ENCODE assay signal across 21 cellular contexts in genomic region chr5:66134407-66134843, GRCh38. TPM values are rescaled to one million over a fixed set of nuclear protein-coding genes. Genes with fewer than 3 reads are reported as not detected.
DNase-seq lines count a peak whose midpoint lies in the region; ATAC-seq, FAIRE-seq and TF ChIP-seq lines count a peak whose summit lies in the region.
"Had no signal": no experiment of that assay in that cellular context is flagged by ENCODE, and none has a peak within 500 bp of the region (broad histone marks: within the 10 kb centered on the region; RNA-seq: fewer than 3 reads in every experiment).

No MANE protein-coding gene starts in this region.

- no peak for FAIRE-seq in pancreas (lab: Jason Lieb, UNC)
- FAIRE-seq: D721Med, G401.6 had no signal

- CTCF ChIA-PET in CD4-positive, alpha-beta T cell (lab: Charles Lee) = no interaction called here

- H3K36me3 ChIP-seq in heart right ventricle (no peaks in the 10 kb centered on the region), pancreas (no peaks in the 10 kb centered on the region), adrenal gland (replicated peaks in 1 of 2) (no peaks in the 10 kb centered on the region)
- H3K36me3 ChIP-seq: BLaER1, SJSA1 had no signal

- no peak overlapping the region for H3K4me3 Mint-ChIP-seq in CD4-positive, alpha-beta T cell
- H3K4me3 Mint-ChIP-seq: activated CD4-positive, alpha-beta memory T cell treated with anti-CD3 and anti-CD28 coated beads, Interleukin-2, amount 10 ng/mL, durations not matched to agents 7 days and 5 days; T-helper 2 cell treated with Interferon-gamma antibody and Interleukin-4, amounts not matched to agents 5 μg/mL and 100 μg/mL, for 36 hours had no signal

- TF ChIP-seq CTCF in heart right ventricle (IDR thresholded peaks at IDR 0.05) = no peak
- no peak for TF ChIP-seq CTCF in pancreas (IDR thresholded peaks at IDR 0.05)
- no peak for TF ChIP-seq CTCF in adrenal gland (IDR thresholded peaks at IDR 0.05)
- no peak for TF ChIP-seq CTCF in CD4-positive, alpha-beta T cell (IDR thresholded peaks at IDR 0.05)

- H3K9me3 Mint-ChIP-seq in CD4-positive, alpha-beta T cell = peaks cover 3% of the 10 kb centered on the region

- no peaks in the 10 kb centered on the region for H3K4me1 Mint-ChIP-seq in CD4-positive, alpha-beta T cell (ENCODE audit: low read depth)
- H3K4me1 Mint-ChIP-seq: activated CD4-positive, alpha-beta memory T cell treated with anti-CD3 and anti-CD28 coated beads, Interleukin-2, amount 10 ng/mL, durations not matched to agents 7 days and 5 days had no signal

- no peaks in the 10 kb centered on the region for H3K36me3 Mint-ChIP-seq in CD4-positive, alpha-beta T cell (ENCODE audit: low read depth)

- H3K4me3 ChIP-seq in heart right ventricle (no peak overlapping the region), pancreas (no peak overlapping the region), adrenal gland (no peak overlapping the region)
- H3K4me3 ChIP-seq: BLaER1, SJSA1 had no signal

- H3K27ac ChIP-seq in heart right ventricle = peak overlapping the region in 1 of 10 donors; percentile 24
- peak overlapping the region in 2 of 4 donors; percentile 19 to 34 for H3K27ac ChIP-seq in pancreas
- H3K27ac ChIP-seq in adrenal gland = no peak overlapping the region
- no peak overlapping the region for H3K27ac ChIP-seq in CD4-positive, alpha-beta T cell (ENCODE audit: low read depth, low read length)
- H3K27ac ChIP-seq: BLaER1, SJSA1 had no signal

- H3K27me3 Mint-ChIP-seq in CD4-positive, alpha-beta T cell = no peaks in the 10 kb centered on the region
- H3K27me3 Mint-ChIP-seq: activated CD4-positive, alpha-beta memory T cell treated with anti-CD3 and anti-CD28 coated beads, Interleukin-2, amount 10 ng/mL, durations not matched to agents 7 days and 5 days had no signal

- 52 to 56% methylated on average over 1 of the region's 1 CpG for WGBS in heart right ventricle, 2 donors
- 74% methylated on average over 1 of the region's 1 CpG for WGBS in pancreas, 2 donors
- 71 to 89% (median 81%) methylated on average over 1 of the region's 1 CpG for WGBS in adrenal gland, 4 donors

- peak in 7 of 8 donors; percentile 25 to 81 (median 67) for ATAC-seq in heart right ventricle
- ATAC-seq in pancreas = peak; percentile 64 to 84 (median 82)
- ATAC-seq in CD4-positive, alpha-beta T cell (ENCODE audit: poor library complexity) = no peak
- ATAC-seq: Panc1 had no signal

- peaks cover 0 to 16% (median 0%) of the 10 kb centered on the region in 11 donors for H3K9me3 ChIP-seq in heart right ventricle
- H3K9me3 ChIP-seq in pancreas = no peaks in the 10 kb centered on the region
- H3K9me3 ChIP-seq in adrenal gland (replicated peaks in 1 of 3) = peaks cover 0 to 6% (median 0%) of the 10 kb centered on the region in 3 donors
- H3K9me3 ChIP-seq in CD4-positive, alpha-beta T cell (ENCODE audit: control insufficient read depth, low read length) = no peaks in the 10 kb centered on the region
- H3K9me3 ChIP-seq: BLaER1, SJSA1 had no signal

- TF ChIP-seq POLR2A in adrenal gland (IDR thresholded peaks at IDR 0.05) = no peak

- no peaks in the 10 kb centered on the region for H3K27me3 ChIP-seq in heart right ventricle
- H3K27me3 ChIP-seq in pancreas = no peaks in the 10 kb centered on the region
- no peaks in the 10 kb centered on the region for H3K27me3 ChIP-seq in adrenal gland
- no peaks in the 10 kb centered on the region for H3K27me3 ChIP-seq in CD4-positive, alpha-beta T cell (ENCODE audit: control insufficient read depth, insufficient read depth, low read length)
- H3K27me3 ChIP-seq: BLaER1, SJSA1 had no signal

- intact Hi-C loops in heart right ventricle (cut with DNase I) = no loop called here
- intact Hi-C loops in pancreas (cut with DNase I) = no loop called here
- intact Hi-C loops in adrenal gland (cut with DNase I) = no loop called here
- intact Hi-C loops in CD4-positive, alpha-beta T cell (cut with DNase I, micrococcal nuclease) = no loop called here

- DNase-seq in NCI-H1092 treated with DMSO at 0.1 percent for 48 hours (lab: John Stamatoyannopoulos, UW) = peak; percentile 2
- no peak for DNase-seq in NCI-H1092 (lab: John Stamatoyannopoulos, UW)
- DNase-seq in NCI-H69 (lab: John Stamatoyannopoulos, UW) = peak; percentile 16
- peak in 1 of 2 donors; percentile 5 for DNase-seq in heart right ventricle
- no peak for DNase-seq in pancreas
- DNase-seq in Kasumi-1 (lab: John Stamatoyannopoulos, UW) = no peak
- no peak for DNase-seq in adrenal gland
- no peak for DNase-seq in CD4-positive, alpha-beta T cell
- DNase-seq: activated CD4-positive, alpha-beta memory T cell treated with anti-CD3 and anti-CD28 coated beads, Interleukin-2, amount 10 ng/mL, durations not matched to agents 7 days and 5 days; activated gamma-delta T cell treated with Interleukin-2 at 50 U/mL for 16 hours; activated T-cell treated with anti-CD3 and anti-CD28 coated beads for 4 hours; caudate nucleus; NCI-H1930; NCI-H446 treated with DMSO at 0.1 percent for 48 hours; NK-92 treated with Interleukin-12 subunit alpha and Interleukin-12 subunit beta, amount 100 ng/mL, for 24 hours had no signal

- H3K4me1 ChIP-seq in heart right ventricle (peaks cover 0 to 9% (median 8%) of the 10 kb centered on the region in 9 donors), pancreas (no peaks in the 10 kb centered on the region), adrenal gland (replicated peaks in 1 of 2) (no peaks in the 10 kb centered on the region)
- H3K4me1 ChIP-seq: BLaER1, SJSA1 had no signal

- POLR2A ChIA-PET in CD4-positive, alpha-beta T cell (lab: Charles Lee) = no interaction called here

- H3K27ac Mint-ChIP-seq in CD4-positive, alpha-beta T cell = no peak overlapping the region
- H3K27ac Mint-ChIP-seq: activated CD4-positive, alpha-beta memory T cell treated with anti-CD3 and anti-CD28 coated beads, Interleukin-2, amount 10 ng/mL, durations not matched to agents 7 days and 5 days; T-helper 2 cell treated with Interferon-gamma antibody and Interleukin-4, amounts not matched to agents 5 μg/mL and 100 μg/mL, for 36 hours had no signal

RNA-seq across cellular contexts. Expression of gene SREK1, which starts 9.7 kb away (rescaled TPM):
- total RNA-seq in heart right ventricle (10 to 100 TPM; 23.4 to 33.6 (median 26.9) TPM), pancreas (10 to 100 TPM; 21.1 to 37.3 (median 31.8) TPM), adrenal gland (10 to 100 TPM; 14.3 to 97.8 (median 48.6) TPM)
- polyA plus RNA-seq in heart right ventricle (10 to 100 TPM; 12.6 to 59.8 TPM), pancreas (10 to 100 TPM; 39.4 to 56.6 TPM), adrenal gland (10 to 100 TPM; 56.0 to 72.6 (median 57.0) TPM)
- 100 to 1,000 TPM; 137 to 155 TPM for total RNA-seq in CD4-positive, alpha-beta T cell

Comparison
In these comparisons a context has a peak if more than half of its experiments do, and no peak if none do; other contexts are left out.
1. DNase-seq: peak in NCI-H1092 treated with DMSO at 0.1 percent for 48 hours (single experiment) and NCI-H69 (single experiment); none in NCI-H1092 (single experiment), pancreas (0 of 6), Kasumi-1 (0 of 2), adrenal gland (0 of 7) and CD4-positive, alpha-beta T cell (0 of 10).